Comparison of ENCODE assay signal across 8 cellular contexts in genomic region chr19:49766007-49766937, GRCh38. TPM values are rescaled to one million over a fixed set of nuclear protein-coding genes. Genes with fewer than 3 reads are reported as not detected.
A peak's percentile ranks its signal among the peaks of the same experiment; 100 is the strongest.
DNase-seq lines count a peak whose midpoint lies in the region; ATAC-seq and TF ChIP-seq lines count a peak whose summit lies in the region.

No MANE protein-coding gene starts in this region.

- H3K4me2 ChIP-seq in BLaER1 treated with 17β-estradiol and CSF1 and Interleukin-3, amounts not matched to agents 10 nM and 100 nM = peak overlapping the region; percentile 46 to 73 (median 61)

- peak overlapping the region; percentile 92 for H3K27ac Mint-ChIP-seq in activated CD4-positive, alpha-beta T cell treated with anti-CD3 and anti-CD28 coated beads, Interleukin-2, amount 10 ng/mL, durations not matched to agents 24 days and 14 days

- peaks cover 32% of the 10 kb centered on the region for H3K4me1 Mint-ChIP-seq in activated CD4-positive, alpha-beta T cell treated with anti-CD3 and anti-CD28 coated beads, Interleukin-2, amount 10 ng/mL, durations not matched to agents 24 days and 14 days

- H3K36me3 Mint-ChIP-seq in activated CD4-positive, alpha-beta T cell treated with anti-CD3 and anti-CD28 coated beads, Interleukin-2, amount 10 ng/mL, durations not matched to agents 24 days and 14 days (ENCODE audit: low read depth) = peaks cover 3% of the 10 kb centered on the region

- DNase-seq in NCI-H526 (lab: John Stamatoyannopoulos, UW) (peak; percentile 100), colonic mucosa (peak; percentile 100)
- peak; percentile 100 for DNase-seq in activated CD4-positive, alpha-beta T cell treated with anti-CD3 and anti-CD28 coated beads, Interleukin-2, amount 10 ng/mL, durations not matched to agents 24 days and 14 days
- peak; percentile 96 to 99 (median 96) for DNase-seq in stimulated activated CD4-positive, alpha-beta T cell treated with anti-CD3 and anti-CD28 coated beads, Interleukin-1b, Interleukin-23, amount 100 ng/mL, for 24 hours (ENCODE audit: low read depth in 4 of 4, low spot score in 1 of 4)

- H3K27ac ChIP-seq in BLaER1 treated with 17β-estradiol and CSF1 and Interleukin-3, amounts not matched to agents 10 nM and 100 nM = peak overlapping the region; percentile 49 to 83 (median 78); a peak in 21 of 22 replicates
- peak overlapping the region; percentile 87 for H3K27ac ChIP-seq in colonic mucosa
- H3K27ac ChIP-seq in layer of hippocampus (ENCODE audit: low read depth, low read length) = peak overlapping the region; percentile 94

- H3K9me3 ChIP-seq in BLaER1 treated with 17β-estradiol and CSF1 and Interleukin-3, amounts not matched to agents 10 nM and 100 nM (replicated peaks in 1 of 11) = no peaks in the 10 kb centered on the region
- no peaks in the 10 kb centered on the region for H3K9me3 ChIP-seq in colonic mucosa

- peak overlapping the region; percentile 56 to 77 (median 70) for H3K9ac ChIP-seq in BLaER1 treated with 17β-estradiol and CSF1 and Interleukin-3, amounts not matched to agents 10 nM and 100 nM
- H3K9ac ChIP-seq in colonic mucosa (ENCODE audit: low read depth in 2 of 2, low read length in 2 of 2) = peak overlapping the region; percentile 33 to 75

- peak; percentile 90 for ATAC-seq in GM19328 (IDR thresholded peaks at IDR 0.05; ENCODE audit: unreplicated experiment)
- ATAC-seq in HG03469 (IDR thresholded peaks at IDR 0.05; ENCODE audit: unreplicated experiment) = peak; percentile 87

- H3K36me3 ChIP-seq in BLaER1 treated with 17β-estradiol and CSF1 and Interleukin-3, amounts not matched to agents 10 nM and 100 nM = peaks cover 0 to 19% (median 11%) of the 10 kb centered on the region in 11 experiments; a peak in 9 of 22 replicates
- H3K36me3 ChIP-seq in colonic mucosa = no peaks in the 10 kb centered on the region

- intact Hi-C loops in activated CD4-positive, alpha-beta T cell treated with anti-CD3 and anti-CD28 coated beads, Interleukin-2, amount 10 ng/mL, durations not matched to agents 24 days and 14 days (cut with micrococcal nuclease) = loop anchor here (1.0 to 5.0 kb wide), 7 partner anchors 47 to 175 kb away; partner anchors contain the start of genes CPT1C, FUZ, PRR12 and PTOV1
- intact Hi-C loops in colonic mucosa (cut with DNase I) = no loop called here

- H3K27me3 Mint-ChIP-seq in activated CD4-positive, alpha-beta T cell treated with anti-CD3 and anti-CD28 coated beads, Interleukin-2, amount 10 ng/mL, durations not matched to agents 24 days and 14 days = no peaks in the 10 kb centered on the region

- H3K27me3 ChIP-seq in BLaER1 treated with 17β-estradiol and CSF1 and Interleukin-3, amounts not matched to agents 10 nM and 100 nM = no peaks in the 10 kb centered on the region
- H3K27me3 ChIP-seq in colonic mucosa (no peaks in the 10 kb centered on the region), layer of hippocampus (ENCODE audit: control insufficient read depth, insufficient read depth, low read length) (no peaks in the 10 kb centered on the region)

- H3K9me3 Mint-ChIP-seq in activated CD4-positive, alpha-beta T cell treated with anti-CD3 and anti-CD28 coated beads, Interleukin-2, amount 10 ng/mL, durations not matched to agents 24 days and 14 days = no peaks in the 10 kb centered on the region

- peak overlapping the region; percentile 91 for H3K4me3 Mint-ChIP-seq in activated CD4-positive, alpha-beta T cell treated with anti-CD3 and anti-CD28 coated beads, Interleukin-2, amount 10 ng/mL, durations not matched to agents 24 days and 14 days

- H3K4me1 ChIP-seq in BLaER1 treated with 17β-estradiol and CSF1 and Interleukin-3, amounts not matched to agents 10 nM and 100 nM = peaks cover 20 to 32% (median 24%) of the 10 kb centered on the region in 10 experiments
- H3K4me1 ChIP-seq in colonic mucosa = peaks cover 13% of the 10 kb centered on the region

- peak overlapping the region; percentile 43 to 85 (median 69) for H3K4me3 ChIP-seq in BLaER1 treated with 17β-estradiol and CSF1 and Interleukin-3, amounts not matched to agents 10 nM and 100 nM
- peak overlapping the region; percentile 67 for H3K4me3 ChIP-seq in colonic mucosa

- TF ChIP-seq CTCF in colonic mucosa (IDR thresholded peaks at IDR 0.05) = no peak

- H4K20me1 ChIP-seq in BLaER1 treated with 17β-estradiol and CSF1 and Interleukin-3, amounts not matched to agents 10 nM and 100 nM = peaks cover 6 to 38% (median 30%) of the 10 kb centered on the region in 11 experiments; a peak in 14 of 22 replicates

RNA-seq across cellular contexts. Expression of gene AP2A1, which starts 0.5 kb away (rescaled TPM):
- total RNA-seq in activated CD4-positive, alpha-beta T cell treated with anti-CD3 and anti-CD28 coated beads, Interleukin-2, amount 10 ng/mL, durations not matched to agents 24 days and 14 days = 61.8 and 68.0 TPM in 2 replicates
- 10 to 100 TPM; 80.0 to 92.1 TPM for total RNA-seq in colonic mucosa

RNA-seq across cellular contexts. Expression of gene TSKS, which starts 3.2 kb away (rescaled TPM):
- 0.92 and 1.6 TPM in 2 replicates for total RNA-seq in activated CD4-positive, alpha-beta T cell treated with anti-CD3 and anti-CD28 coated beads, Interleukin-2, amount 10 ng/mL, durations not matched to agents 24 days and 14 days
- not detected for total RNA-seq in colonic mucosa

RNA-seq across cellular contexts. Expression of gene FUZ, which starts 46.8 kb away (rescaled TPM):
- 16.2 and 16.4 TPM in 2 replicates for total RNA-seq in activated CD4-positive, alpha-beta T cell treated with anti-CD3 and anti-CD28 coated beads, Interleukin-2, amount 10 ng/mL, durations not matched to agents 24 days and 14 days
- total RNA-seq in colonic mucosa = 10 to 100 TPM in 1 of 2 donors, 1 to 10 TPM in 1; 7.4 to 14.9 TPM

RNA-seq across cellular contexts. Expression of gene MED25, which starts 51.8 kb away (rescaled TPM):
- total RNA-seq in activated CD4-positive, alpha-beta T cell treated with anti-CD3 and anti-CD28 coated beads, Interleukin-2, amount 10 ng/mL, durations not matched to agents 24 days and 14 days = 49.1 and 51.5 TPM in 2 replicates
- 10 to 100 TPM; 46.1 to 77.2 TPM for total RNA-seq in colonic mucosa

Comparison
In these comparisons a context has a peak if more than half of its experiments do, and no peak if none do; other contexts are left out.
1. Peak in every context shown above with its lines: DNase-seq, ATAC-seq, H3K4me3 ChIP-seq and H3K27ac ChIP-seq.